8 cellular contexts compared by ENCODE assay signal in the genomic region with DNA sequence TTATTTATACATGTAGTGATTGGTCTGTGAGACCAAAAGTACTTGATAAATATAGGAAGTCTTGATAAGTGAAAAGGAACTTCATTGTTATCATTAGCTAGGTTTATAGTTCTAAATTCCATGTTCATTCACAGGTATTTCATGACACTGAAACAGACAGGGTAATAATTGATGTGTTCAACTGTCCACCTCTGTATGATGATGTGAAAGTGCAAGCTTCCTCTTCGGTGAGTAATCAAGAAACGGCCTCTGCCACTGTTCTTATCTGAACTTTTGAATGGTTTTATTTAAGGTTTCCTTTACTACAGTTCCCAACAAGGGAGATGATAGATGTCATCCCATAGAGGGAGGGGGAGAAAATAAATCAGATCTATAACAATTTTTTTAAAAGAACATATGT. TPM values are rescaled to one million over a fixed set of nuclear protein-coding genes. Genes with fewer than 3 reads are reported as not detected.
DNase-seq lines count a peak whose midpoint lies in the region; ATAC-seq, FAIRE-seq and TF ChIP-seq lines count a peak whose summit lies in the region.
"Not testable (repeated sequence)": the region's sequence is repeated elsewhere in the genome, so short reads cannot be mapped to it uniquely, and the experiment has no call there.

No MANE protein-coding gene starts in this region.

- TF ChIP-seq CTCF in GM12878 (IDR thresholded peaks at IDR 0.05 in 2 of 3, conservative IDR thresholded peaks at IDR 0.05 in 1 of 3; ENCODE audit: control insufficient read depth in 2 of 3, extremely low read depth in 1 of 3, insufficient read depth in 1 of 3, low read depth in 3 of 3, low read length in 3 of 3) = not testable (repeated sequence)

- H3K36me3 ChIP-seq in GM12878 (ENCODE audit: control insufficient read depth in 2 of 2, insufficient read depth in 2 of 2, low read length in 1 of 2) = not testable (repeated sequence)

- WGBS in GM12878 (ENCODE audit: insufficient coverage, insufficient replicate concordance, low lambda C conversion rate, missing lambda C conversion rate) = 2% methylated on average over 2 of the region's 2 CpGs

- not testable (repeated sequence) for H3K27ac ChIP-seq in GM12878 (ENCODE audit: control insufficient read depth, insufficient read depth)

- not testable (repeated sequence) for TF ChIP-seq EP300 in GM12878 (IDR thresholded peaks at IDR 0.05; ENCODE audit: borderline replicate concordance in 1 of 2, control insufficient read depth in 1 of 2, low read depth in 2 of 2, low read length in 2 of 2)

- not testable (repeated sequence) for H4K20me1 ChIP-seq in GM12878 (ENCODE audit: control insufficient read depth, insufficient read depth)

- not testable (repeated sequence) for H3K4me3 ChIP-seq in GM12878

- H3K4me1 ChIP-seq in GM12878 (ENCODE audit: control insufficient read depth, insufficient read depth, low read length) = not testable (repeated sequence)

- TF ChIP-seq POLR2A in GM12878 (IDR thresholded peaks at IDR 0.05; ENCODE audit: low read depth, low read length) = not testable (repeated sequence)

- RAD21 ChIA-PET in GM12878 (lab: Charles Lee; ENCODE audit: unreplicated experiment) = not testable (repeated sequence)

- not testable (repeated sequence) for BruUV-seq in GM12878 (replicated peaks; lab: Mats Ljungman, UMichigan)

- peak; percentile 91 for FAIRE-seq in GM12878 (lab: Jason Lieb, UNC)

- not testable (repeated sequence) for H3K27me3 ChIP-seq in GM12878 (replicated peaks in 1 of 2; ENCODE audit: control insufficient read depth in 2 of 2, insufficient read depth in 2 of 2, low read length in 1 of 2)

- intact Hi-C loops in GM12878 (cut with micrococcal nuclease; ENCODE audit: unreplicated experiment) = not testable (repeated sequence)

- CTCF ChIA-PET in GM12878 (lab: Yijun Ruan, JAX) = interaction anchor here (1.7 kb wide), 1 partner anchor 226 kb away, joined by 4 read pairs; no protein-coding TSS in a partner anchor

- not testable (repeated sequence) for H3K9ac ChIP-seq in GM12878 (ENCODE audit: control insufficient read depth, insufficient read depth, low read length)

- not testable (repeated sequence) for H3K4me2 ChIP-seq in GM12878 (ENCODE audit: control insufficient read depth, insufficient read depth)

- SMC1A ChIA-PET in GM12878 (lab: Charles Lee; ENCODE audit: uncharacterized antibody, unreplicated experiment) = not testable (repeated sequence)

- in situ Hi-C loops in GM12878 (cut with MboI) = not testable (repeated sequence)

- TF ChIP-seq RAD21 in GM12878 (IDR thresholded peaks at IDR 0.05; ENCODE audit: insufficient read depth, low read depth, low read length) = not testable (repeated sequence)

- not testable (repeated sequence) for H2AFZ ChIP-seq in GM12878 (ENCODE audit: control insufficient read depth, low read depth, low read length)

- not testable (repeated sequence) for DNase-seq in GM12878 (ENCODE audit: low read depth, low spot score)

- H3K79me2 ChIP-seq in GM12878 (ENCODE audit: control insufficient read depth, insufficient read depth, low read length) = not testable (repeated sequence)

- H3K9me3 ChIP-seq in GM12878 (replicated peaks; ENCODE audit: control insufficient read depth, insufficient read depth, low read length) = not testable (repeated sequence)

- ATAC-seq in GM18508 (IDR thresholded peaks at IDR 0.05; ENCODE audit: insufficient read depth, unreplicated experiment) (peak; percentile 95), GM19025 (IDR thresholded peaks at IDR 0.05; ENCODE audit: low read depth, unreplicated experiment) (peak; percentile 72), GM21381 (IDR thresholded peaks at IDR 0.05; ENCODE audit: unreplicated experiment) (peak; percentile 80), HG02588 (IDR thresholded peaks at IDR 0.05; ENCODE audit: unreplicated experiment) (peak; percentile 62), HG02943 (IDR thresholded peaks at IDR 0.05; ENCODE audit: low read depth, unreplicated experiment) (peak; percentile 76), HG03280 (IDR thresholded peaks at IDR 0.05; ENCODE audit: unreplicated experiment) (peak; percentile 80), HG03571 (IDR thresholded peaks at IDR 0.05; ENCODE audit: unreplicated experiment) (peak; percentile 87), GM12878 (peak; percentile 97)

- POLR2A ChIA-PET in GM12878 (lab: Charles Lee) = not testable (repeated sequence)

TF ChIP-seq in GM12878, 131 proteins besides CTCF, POLR2A, EP300 and RAD21:
- TF ChIP-seq JUNB (IDR thresholded peaks at IDR 0.05) = 0 out of 2 replicates have a peak, but pooled peaks have one; percentile 15

RNA-seq across cellular contexts. Expression of gene HNRNPA1L2, which starts 59.3 kb away (rescaled TPM):
- total RNA-seq in GM12878 (2013; cell fraction: nucleolus; rRNA removed) = 8.8 and 9.5 TPM in 2 replicates
- 3.3 and 4.0 TPM in 2 replicates for total RNA-seq in GM12878 (2014; rRNA removed)
- 6.0 and 6.1 TPM in 2 replicates for total RNA-seq in GM12878 (2014; rRNA removed; fragmentation: Illumina TruSeq; extraction: Trizol)
- total RNA-seq in GM12878 (2021) = 6.2 and 6.9 TPM in 2 replicates
- 12.0 TPM for polyA plus RNA-seq in GM12878 (2011; ENCODE audit: low read depth)
- polyA plus RNA-seq in GM12878 (2011; rRNA removed) = 10.5 and 13.3 TPM in 2 replicates
- 4.5 and 4.6 TPM in 2 replicates for polyA plus RNA-seq in GM12878 (2011; cell fraction: cytosol; rRNA removed)
- 11.5 and 11.6 TPM in 2 replicates for polyA plus RNA-seq in GM12878 (2011; cell fraction: nucleus; rRNA removed)
- polyA plus RNA-seq in GM12878 (2012) = 11.6 and 17.3 TPM in 2 replicates
- 12.0 and 18.5 TPM in 2 replicates for polyA plus RNA-seq in GM12878 (2014; fragmentation: Illumina TruSeq; extraction: Trizol)
- polyA plus RNA-seq in GM12878 (2014; fragmentation: Nextera tagmentation; extraction: Ambion mirVana) = 1 to 10 TPM; 5.8 to 8.0 TPM
- polyA plus RNA-seq in GM12878 (2014; rRNA removed) = 7.5 and 9.0 TPM in 2 replicates
- 10 to 100 TPM in 1 of 2 experiments, 1 to 10 TPM in 1; 8.3 to 10.2 TPM for polyA plus RNA-seq in GM12878 (2016; fragmentation: Nextera tagmentation; extraction: Ambion mirVana)
- polyA minus RNA-seq in GM12878 (2011; rRNA and poly(A)+ RNA removed) = 4.3 and 7.5 TPM in 2 replicates
- polyA minus RNA-seq in GM12878 (2011; cell fraction: cytosol; rRNA and poly(A)+ RNA removed) = 1.1 and 1.2 TPM in 2 replicates
- polyA minus RNA-seq in GM12878 (2011; cell fraction: nucleus; rRNA and poly(A)+ RNA removed) = 2.9 and 5.5 TPM in 2 replicates
